10 cellular contexts compared by ENCODE assay signal in the genomic region with DNA sequence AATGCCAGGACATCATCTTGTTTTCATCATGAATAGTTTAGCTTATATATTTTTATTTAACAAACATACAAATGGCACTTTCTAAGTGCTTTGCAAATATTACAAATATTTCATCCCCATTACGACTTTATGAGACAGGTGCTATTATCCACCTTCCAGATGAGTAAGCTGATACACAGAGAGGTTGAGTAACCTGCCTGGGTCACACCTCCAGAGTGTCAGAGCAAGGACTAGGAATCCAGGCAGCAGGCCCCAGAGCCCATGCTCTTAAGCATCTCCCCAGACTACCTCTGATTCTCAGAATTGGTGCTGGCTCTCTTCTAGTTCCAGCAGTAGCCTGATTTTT. TPM values are rescaled to one million over a fixed set of nuclear protein-coding genes. Genes with fewer than 3 reads are reported as not detected.
A peak's percentile ranks its signal among the peaks of the same experiment; 100 is the strongest.
DNase-seq lines count a peak whose midpoint lies in the region; ATAC-seq and TF ChIP-seq lines count a peak whose summit lies in the region.
"Had no signal": no experiment of that assay in that cellular context is flagged by ENCODE, and none has a peak within 500 bp of the region (broad histone marks: within the 10 kb centered on the region; RNA-seq: fewer than 3 reads in every experiment).

No MANE protein-coding gene starts in this region.

- H3K27me3 ChIP-seq in left lung (peaks cover 0 to 9% of the 10 kb centered on the region in 2 donors), thyroid gland (no peaks in the 10 kb centered on the region)

- H3K4me3 Mint-ChIP-seq in activated CD4-positive, alpha-beta T cell treated with anti-CD3 and anti-CD28 coated beads for 36 hours, result no peak overlapping the region
- no peak overlapping the region for H3K4me3 Mint-ChIP-seq in activated CD4-positive, alpha-beta T cell treated with anti-CD3 and anti-CD28 coated beads, Interleukin-2, amount 10 ng/mL, durations not matched to agents 7 days and 5 days

- H3K27me3 Mint-ChIP-seq in activated CD4-positive, alpha-beta T cell treated with anti-CD3 and anti-CD28 coated beads for 36 hours, result peaks cover 3% of the 10 kb centered on the region
- H3K27me3 Mint-ChIP-seq in activated CD4-positive, alpha-beta T cell treated with anti-CD3 and anti-CD28 coated beads, Interleukin-2, amount 10 ng/mL, durations not matched to agents 7 days and 5 days, result no peaks in the 10 kb centered on the region

- H3K4me3 ChIP-seq in left lung (no peak overlapping the region), thyroid gland (replicated peaks in 1 of 3) (no peak overlapping the region)

- DNase-seq in activated CD4-positive, alpha-beta T cell treated with anti-CD3 and anti-CD28 coated beads for 36 hours, result no peak
- DNase-seq in activated CD4-positive, alpha-beta T cell treated with anti-CD3 and anti-CD28 coated beads, Interleukin-2, amount 10 ng/mL, durations not matched to agents 7 days and 5 days, result no peak
- DNase-seq in left lung (no peak), thyroid gland (peak; percentile 37 to 38), SKM-1 (lab: John Stamatoyannopoulos, UW; ENCODE audit: unreplicated experiment) (no peak)
- DNase-seq: NCI-H748 treated with DMSO at 0.1 percent for 48 hours had no signal

- H3K27ac ChIP-seq in left lung (peak overlapping the region; percentile 82 to 84), thyroid gland (peak overlapping the region; percentile 87 to 89 (median 88))

- CTCF ChIA-PET in activated CD4-positive, alpha-beta T cell treated with anti-CD3 and anti-CD28 coated beads for 36 hours (lab: Charles Lee), result interaction anchor here (1.1 to 1.3 kb wide), 2 partner anchors 46 to 111 kb away, joined by 4 read pairs; no protein-coding TSS in a partner anchor
- CTCF ChIA-PET in activated CD4-positive, alpha-beta T cell treated with anti-CD3 and anti-CD28 coated beads, Interleukin-2, amount 10 ng/mL, durations not matched to agents 7 days and 5 days (lab: Charles Lee), result interaction anchor here (1.2 kb wide), 1 partner anchor 16 kb away, joined by 3 read pairs; no protein-coding TSS in a partner anchor

- no peaks in the 10 kb centered on the region for H3K36me3 Mint-ChIP-seq in activated CD4-positive, alpha-beta T cell treated with anti-CD3 and anti-CD28 coated beads for 36 hours (ENCODE audit: low read depth)
- H3K36me3 Mint-ChIP-seq in activated CD4-positive, alpha-beta T cell treated with anti-CD3 and anti-CD28 coated beads, Interleukin-2, amount 10 ng/mL, durations not matched to agents 7 days and 5 days (ENCODE audit: low read depth), result no peaks in the 10 kb centered on the region

- intact Hi-C loops in activated CD4-positive, alpha-beta T cell treated with anti-CD3 and anti-CD28 coated beads for 36 hours (cut with DNase I, micrococcal nuclease), result no loop called here
- intact Hi-C loops in left lung (cut with DNase I) (no loop called here), thyroid gland (cut with DNase I) (no loop called here)

- H3K4me1 ChIP-seq in left lung, result peaks cover 24 to 40% of the 10 kb centered on the region in 2 donors
- H3K4me1 ChIP-seq in thyroid gland, result peaks cover 42 to 54% of the 10 kb centered on the region in 2 donors

- 17 to 28% methylated on average over 1 of the region's 1 CpG for WGBS in thyroid gland, 2 donors

- TF ChIP-seq CTCF in left lung (IDR thresholded peaks at IDR 0.05) (no peak), thyroid gland (IDR thresholded peaks at IDR 0.05) (no peak)

- no peaks in the 10 kb centered on the region for H3K9me3 ChIP-seq in left lung
- no peaks in the 10 kb centered on the region for H3K9me3 ChIP-seq in thyroid gland

- ATAC-seq in activated CD4-positive, alpha-beta T cell treated with anti-CD3 and anti-CD28 coated beads for 36 hours, result peak; percentile 49
- ATAC-seq in SK-N-SH treated with all-trans-retinoic acid at 6 μM for 48 hours (0 out of 3 replicates have a peak, but pooled peaks have one; percentile 6), left lung (peak; percentile 72), GM18502 (IDR thresholded peaks at IDR 0.05; ENCODE audit: poor library complexity, unreplicated experiment) (no peak), GM19455 (IDR thresholded peaks at IDR 0.05; ENCODE audit: unreplicated experiment) (no peak)

- POLR2A ChIA-PET in activated CD4-positive, alpha-beta T cell treated with anti-CD3 and anti-CD28 coated beads for 36 hours (lab: Charles Lee), result no interaction called here
- POLR2A ChIA-PET in activated CD4-positive, alpha-beta T cell treated with anti-CD3 and anti-CD28 coated beads, Interleukin-2, amount 10 ng/mL, durations not matched to agents 7 days and 5 days (lab: Charles Lee), result no interaction called here

- no peaks in the 10 kb centered on the region for H3K9me3 Mint-ChIP-seq in activated CD4-positive, alpha-beta T cell treated with anti-CD3 and anti-CD28 coated beads for 36 hours (ENCODE audit: low read depth)
- no peaks in the 10 kb centered on the region for H3K9me3 Mint-ChIP-seq in activated CD4-positive, alpha-beta T cell treated with anti-CD3 and anti-CD28 coated beads, Interleukin-2, amount 10 ng/mL, durations not matched to agents 7 days and 5 days

- TF ChIP-seq POLR2A in thyroid gland (IDR thresholded peaks at IDR 0.05), result no peak

- H3K27ac Mint-ChIP-seq in activated CD4-positive, alpha-beta T cell treated with anti-CD3 and anti-CD28 coated beads for 36 hours, result no peak overlapping the region
- no peak overlapping the region for H3K27ac Mint-ChIP-seq in activated CD4-positive, alpha-beta T cell treated with anti-CD3 and anti-CD28 coated beads, Interleukin-2, amount 10 ng/mL, durations not matched to agents 7 days and 5 days

- H3K4me1 Mint-ChIP-seq in activated CD4-positive, alpha-beta T cell treated with anti-CD3 and anti-CD28 coated beads for 36 hours, result peaks cover 6% of the 10 kb centered on the region
- H3K4me1 Mint-ChIP-seq in activated CD4-positive, alpha-beta T cell treated with anti-CD3 and anti-CD28 coated beads, Interleukin-2, amount 10 ng/mL, durations not matched to agents 7 days and 5 days, result peaks cover 13% of the 10 kb centered on the region

- H3K36me3 ChIP-seq in left lung (no peaks in the 10 kb centered on the region), thyroid gland (no peaks in the 10 kb centered on the region)

TF ChIP-seq in SK-N-SH treated with all-trans-retinoic acid at 6 μM for 48 hours, 23 proteins besides CTCF, POLR2A, EP300 and RAD21:
- TF ChIP-seq CSDC2 (CRISPR knock-in tag; IDR thresholded peaks at IDR 0.05), result no peak
- no peak for TF ChIP-seq ZC3H10 (CRISPR knock-in tag; IDR thresholded peaks at IDR 0.05)
- TF ChIP-seq ESRRG (CRISPR knock-in tag; IDR thresholded peaks at IDR 0.05), result no peak
- TF ChIP-seq ZFP30 (CRISPR knock-in tag; IDR thresholded peaks at IDR 0.05), result no peak
- TF ChIP-seq ZNF8 (CRISPR knock-in tag; IDR thresholded peaks at IDR 0.05), result no peak
- no peak for TF ChIP-seq POU6F1 (CRISPR knock-in tag; IDR thresholded peaks at IDR 0.05; ENCODE audit: borderline replicate concordance, low read depth)
- TF ChIP-seq TCF4 (CRISPR knock-in tag; IDR thresholded peaks at IDR 0.05; ENCODE audit: borderline replicate concordance), result no peak
- TF ChIP-seq SNAI2 (CRISPR knock-in tag; IDR thresholded peaks at IDR 0.05), result no peak
- no peak for TF ChIP-seq PPARA (CRISPR knock-in tag; IDR thresholded peaks at IDR 0.05; ENCODE audit: borderline replicate concordance)
- TF ChIP-seq OSR1 (CRISPR knock-in tag; IDR thresholded peaks at IDR 0.05), result no peak

RNA-seq across cellular contexts. Expression of gene EPHB2, which starts 40.0 kb away (rescaled TPM):
- total RNA-seq in activated CD4-positive, alpha-beta T cell treated with anti-CD3 and anti-CD28 coated beads for 36 hours, result not detected
- under 1 TPM in 1 of 2 experiments, not detected in 1; 0.08 TPM for total RNA-seq in activated CD4-positive, alpha-beta T cell treated with anti-CD3 and anti-CD28 coated beads, Interleukin-2, amount 10 ng/mL, durations not matched to agents 7 days and 5 days
- 10 to 100 TPM; 11.3 to 15.9 TPM for total RNA-seq in left lung
- 10 to 100 TPM in 3 of 4 donors, 1 to 10 TPM in 1; 7.5 to 27.3 (median 23.8) TPM for total RNA-seq in thyroid gland
- total RNA-seq: T-helper 2 cell treated with Interferon-gamma antibody and Interleukin-4, amounts not matched to agents 100 ng/mL and 5 ng/mL, for 36 hours had no signal

Comparison
In these comparisons a context has a peak if more than half of its experiments do, and no peak if none do; other contexts are left out.
1. ATAC-seq: peak in activated CD4-positive, alpha-beta T cell treated with anti-CD3 and anti-CD28 coated beads for 36 hours (single experiment), SK-N-SH treated with all-trans-retinoic acid at 6 μM for 48 hours (single experiment) and left lung (single experiment); none in GM18502 (single experiment) and GM19455 (single experiment).
2. DNase-seq: peak in thyroid gland (2 of 2); none in activated CD4-positive, alpha-beta T cell treated with anti-CD3 and anti-CD28 coated beads for 36 hours (single experiment), activated CD4-positive, alpha-beta T cell treated with anti-CD3 and anti-CD28 coated beads, Interleukin-2, amount 10 ng/mL, durations not matched to agents 7 days and 5 days (single experiment), left lung (0 of 2) and SKM-1 (single experiment).
3. RNA of gene EPHB2, which starts 40.0 kb away (total RNA-seq): 7.5 to 27.3 TPM in thyroid gland and 11.3 to 15.9 TPM in left lung; 0.08 TPM in activated CD4-positive, alpha-beta T cell treated with anti-CD3 and anti-CD28 coated beads, Interleukin-2, amount 10 ng/mL, durations not matched to agents 7 days and 5 days and not detected in activated CD4-positive, alpha-beta T cell treated with anti-CD3 and anti-CD28 coated beads for 36 hours; every median in the first group is over 4 times any median in the second.